ENCODE assay signal across 8 cellular contexts in genomic region chr16:87850009-87851006, GRCh38. TPM values are rescaled to one million over a fixed set of nuclear protein-coding genes. Genes with fewer than 3 reads are reported as not detected.
A peak's percentile ranks its signal among the peaks of the same experiment; 100 is the strongest.
DNase-seq lines count a peak whose midpoint lies in the region; ATAC-seq and TF ChIP-seq lines count a peak whose summit lies in the region.

No MANE protein-coding gene starts in this region.

- no peaks in the 10 kb centered on the region for H3K27me3 Mint-ChIP-seq in CD4-positive, alpha-beta T cell
- H3K27me3 Mint-ChIP-seq in activated naive CD8-positive, alpha-beta T cell treated with anti-CD3 and anti-CD28 coated beads, Interleukin-2, amount 10 ng/mL, durations not matched to agents 7 days and 5 days = no peaks in the 10 kb centered on the region

- H3K9me3 ChIP-seq in CD4-positive, alpha-beta T cell (ENCODE audit: control insufficient read depth, low read length) = no peaks in the 10 kb centered on the region
- no peaks in the 10 kb centered on the region for H3K9me3 ChIP-seq in SU-DHL-6 (ENCODE audit: insufficient read depth, low read length)

- peak; percentile 94 for TF ChIP-seq CTCF in CD4-positive, alpha-beta T cell (IDR thresholded peaks at IDR 0.05)
- peak; percentile 94 for TF ChIP-seq CTCF in SU-DHL-6 (IDR thresholded peaks at IDR 0.05; ENCODE audit: insufficient read depth, low read length, poor library complexity, severe bottlenecking)

- H4K20me1 ChIP-seq in SU-DHL-6 (ENCODE audit: low read depth, low read length) = peaks cover 6% of the 10 kb centered on the region; the same call in 1 of the 2 replicates

- no peaks in the 10 kb centered on the region for H3K9me2 ChIP-seq in SU-DHL-6 (replicated peaks; ENCODE audit: insufficient read depth, low read length)

- no peak overlapping the region for H3K27ac Mint-ChIP-seq in CD4-positive, alpha-beta T cell
- H3K27ac Mint-ChIP-seq in activated naive CD8-positive, alpha-beta T cell treated with anti-CD3 and anti-CD28 coated beads, Interleukin-2, amount 10 ng/mL, durations not matched to agents 7 days and 5 days = peak overlapping the region; percentile 51

- H3K27me3 ChIP-seq in CD4-positive, alpha-beta T cell (ENCODE audit: control insufficient read depth, insufficient read depth, low read length) = no peaks in the 10 kb centered on the region
- H3K27me3 ChIP-seq in SU-DHL-6 (ENCODE audit: low read length) = no peaks in the 10 kb centered on the region

- H3F3A ChIP-seq in SU-DHL-6 (ENCODE audit: insufficient read depth) = peaks cover 15% of the 10 kb centered on the region

- no peak overlapping the region for H2AFZ ChIP-seq in SU-DHL-6 (ENCODE audit: low read depth, low read length, severe bottlenecking)

- no peak overlapping the region for H3K9ac ChIP-seq in SU-DHL-6 (ENCODE audit: low read length)

- CTCF ChIA-PET in CD4-positive, alpha-beta T cell (lab: Charles Lee) = interaction anchor here (1.1 to 4.5 kb wide), 14 partner anchors 9 to 86 kb away, joined by 3 to 63 read pairs (median 4); partner anchors contain the start of gene SLC7A5

- intact Hi-C loops in CD4-positive, alpha-beta T cell (cut with DNase I, micrococcal nuclease) = loop anchor here (1.0 kb wide), 4 partner anchors 21 to 71 kb away; no protein-coding TSS in a partner anchor
- intact Hi-C loops in left ventricle myocardium superior (cut with micrococcal nuclease) = no loop called here

- DNase-seq in CD4-positive, alpha-beta T cell = peak; percentile 69 to 87 (median 75)
- DNase-seq in HT-29 (ENCODE audit: low spot score) (peak; percentile 65), left ventricle myocardium superior (peak; percentile 79)
- DNase-seq in activated naive CD8-positive, alpha-beta T cell treated with anti-CD3 and anti-CD28 coated beads, Interleukin-2, amount 10 ng/mL, durations not matched to agents 7 days and 5 days = peak; percentile 84
- DNase-seq in stimulated activated CD4-positive, alpha-beta T cell treated with anti-CD3 and anti-CD28 coated beads, Interleukin-15, amount 100 ng/mL, for 1 hour (ENCODE audit: low read depth in 1 of 2, low spot score in 1 of 2) = peak; percentile 54 to 61

- peaks cover 8% of the 10 kb centered on the region; the same call in 1 of the 2 replicates for H3K36me3 ChIP-seq in SU-DHL-6 (ENCODE audit: low read length)

- H3K4me3 Mint-ChIP-seq in CD4-positive, alpha-beta T cell = no peak overlapping the region
- H3K4me3 Mint-ChIP-seq in activated naive CD8-positive, alpha-beta T cell treated with anti-CD3 and anti-CD28 coated beads, Interleukin-2, amount 10 ng/mL, durations not matched to agents 7 days and 5 days = no peak overlapping the region

- ATAC-seq in CD4-positive, alpha-beta T cell (ENCODE audit: poor library complexity) = peak; percentile 45
- peak; percentile 65 for ATAC-seq in activated naive CD8-positive, alpha-beta T cell treated with anti-CD3 and anti-CD28 coated beads, Interleukin-2, amount 10 ng/mL, durations not matched to agents 7 days and 5 days (ENCODE audit: low read depth)
- ATAC-seq in left ventricle myocardium superior (peak; percentile 13), GM21381 (IDR thresholded peaks at IDR 0.05; ENCODE audit: unreplicated experiment) (no peak), GM21529 (IDR thresholded peaks at IDR 0.05; ENCODE audit: unreplicated experiment) (no peak)

- H3K79me2 ChIP-seq in SU-DHL-6 (ENCODE audit: insufficient read depth, low read length) = peaks cover 95% of the 10 kb centered on the region

- no peak overlapping the region for H3K4me2 ChIP-seq in SU-DHL-6 (ENCODE audit: low read depth, low read length, poor library complexity, severe bottlenecking)

- peaks cover 18% of the 10 kb centered on the region for H3K36me3 Mint-ChIP-seq in CD4-positive, alpha-beta T cell (ENCODE audit: low read depth)
- H3K36me3 Mint-ChIP-seq in activated naive CD8-positive, alpha-beta T cell treated with anti-CD3 and anti-CD28 coated beads, Interleukin-2, amount 10 ng/mL, durations not matched to agents 7 days and 5 days = peaks cover 17% of the 10 kb centered on the region

- POLR2A ChIA-PET in CD4-positive, alpha-beta T cell (lab: Charles Lee) = interaction anchor here (3.5 kb wide), 1 partner anchor 19 kb away, joined by 40 read pairs; the partner anchor contains the start of gene SLC7A5
- POLR2A ChIA-PET in activated naive CD8-positive, alpha-beta T cell treated with anti-CD3 and anti-CD28 coated beads, Interleukin-2, amount 10 ng/mL, durations not matched to agents 7 days and 5 days (lab: Charles Lee) = interaction anchor here (1.0 to 10.1 kb wide), 5 partner anchors 9 to 71 kb away, joined by 3 to 186 read pairs (median 3); partner anchors contain the start of gene SLC7A5

- H3K9me3 Mint-ChIP-seq in CD4-positive, alpha-beta T cell = no peaks in the 10 kb centered on the region
- H3K9me3 Mint-ChIP-seq in activated naive CD8-positive, alpha-beta T cell treated with anti-CD3 and anti-CD28 coated beads, Interleukin-2, amount 10 ng/mL, durations not matched to agents 7 days and 5 days = no peaks in the 10 kb centered on the region

- no peak overlapping the region for H3K4me3 ChIP-seq in SU-DHL-6 (ENCODE audit: insufficient read depth, low read length, poor library complexity, severe bottlenecking)

- H3K27ac ChIP-seq in CD4-positive, alpha-beta T cell (ENCODE audit: low read depth, low read length) = no peak overlapping the region
- peak overlapping the region; percentile 59 for H3K27ac ChIP-seq in SU-DHL-6 (ENCODE audit: low read depth, low read length)

- H3K4me1 Mint-ChIP-seq in CD4-positive, alpha-beta T cell (ENCODE audit: low read depth) = peaks cover 17% of the 10 kb centered on the region
- H3K4me1 Mint-ChIP-seq in activated naive CD8-positive, alpha-beta T cell treated with anti-CD3 and anti-CD28 coated beads, Interleukin-2, amount 10 ng/mL, durations not matched to agents 7 days and 5 days = peaks cover 10% of the 10 kb centered on the region

RNA-seq across cellular contexts. Expression of gene SLC7A5, which starts 19.0 kb away (rescaled TPM):
- 10 to 100 TPM; 80.3 to 85.3 TPM for total RNA-seq in CD4-positive, alpha-beta T cell
- 125 and 147 TPM in 2 replicates for total RNA-seq in HT-29 (2014; rRNA removed; shearing (Covaris generic))
- total RNA-seq in activated naive CD8-positive, alpha-beta T cell treated with anti-CD3 and anti-CD28 coated beads, Interleukin-2, amount 10 ng/mL, durations not matched to agents 7 days and 5 days = 10 to 100 TPM; 59.2 to 63.9 TPM
- 2.0 TPM for total RNA-seq in left ventricle myocardium superior

Comparison
In these comparisons a context has a peak if more than half of its experiments do, and no peak if none do; other contexts are left out.
1. ATAC-seq: peak in CD4-positive, alpha-beta T cell (single experiment), activated naive CD8-positive, alpha-beta T cell treated with anti-CD3 and anti-CD28 coated beads, Interleukin-2, amount 10 ng/mL, durations not matched to agents 7 days and 5 days (single experiment) and left ventricle myocardium superior (single experiment); none in GM21381 (single experiment) and GM21529 (single experiment).
2. RNA of gene SLC7A5, which starts 19.0 kb away (total RNA-seq): 125 to 147 TPM in HT-29, 80.3 to 85.3 TPM in CD4-positive, alpha-beta T cell and 59.2 to 63.9 TPM in activated naive CD8-positive, alpha-beta T cell treated with anti-CD3 and anti-CD28 coated beads, Interleukin-2, amount 10 ng/mL, durations not matched to agents 7 days and 5 days; 2.0 TPM in left ventricle myocardium superior (single experiment); every median in the first group is over 10 times any median in the second.
3. Peak in every context shown above with its lines, with median percentiles within 50 percentile points of each other: DNase-seq.